In genomic region chr7:45890902-45891461, GRCh38 we compare ENCODE assay signal across 8 cellular contexts. TPM values are rescaled to one million over a fixed set of nuclear protein-coding genes. Genes with fewer than 3 reads are reported as not detected.
DNase-seq lines count a peak whose midpoint lies in the region; ATAC-seq and TF ChIP-seq lines count a peak whose summit lies in the region.

No MANE protein-coding gene starts in this region.

- no peak overlapping the region for H3K4me3 Mint-ChIP-seq in CD8-positive, alpha-beta T cell

- no peaks in the 10 kb centered on the region for H3K4me1 ChIP-seq in CD8-positive, alpha-beta T cell (ENCODE audit: insufficient read depth, low read length)
- H3K4me1 ChIP-seq in HEK293 (ENCODE audit: control insufficient read depth, insufficient read depth, low read length) (no peaks in the 10 kb centered on the region), foreskin keratinocyte (no peaks in the 10 kb centered on the region), tibial artery (peaks cover 0 to 12% (median 10%) of the 10 kb centered on the region in 4 donors)

- CTCF ChIA-PET in CD8-positive, alpha-beta T cell (lab: Charles Lee) = interaction anchor here (0.7 to 1.2 kb wide), 3 partner anchors 15 to 1291 kb away, joined by 3 to 4 read pairs (median 3); no protein-coding TSS in a partner anchor
- CTCF ChIA-PET in HEK293 (lab: Yijun Ruan, JAX) = interaction anchor here (0.5 to 1.9 kb wide), 16 partner anchors 9 to 1773 kb away, joined by 3 to 15 read pairs (median 4); partner anchors contain the start of gene IGFBP3

- H3K9me3 ChIP-seq in CD8-positive, alpha-beta T cell (ENCODE audit: low read length) = no peaks in the 10 kb centered on the region
- H3K9me3 ChIP-seq in HEK293 (ENCODE audit: control insufficient read depth, insufficient read depth, low read depth, low read length) (no peaks in the 10 kb centered on the region), tibial artery (no peaks in the 10 kb centered on the region)

- no peak overlapping the region for H3K4me3 ChIP-seq in CD8-positive, alpha-beta T cell (ENCODE audit: low read depth, low read length)
- no peak overlapping the region for H3K4me3 ChIP-seq in HEK293 (ENCODE audit: low read depth, low read length)
- H3K4me3 ChIP-seq in tibial artery = no peak overlapping the region

- DNase-seq in CD8-positive, alpha-beta T cell = no peak
- DNase-seq in SK-N-DZ (ENCODE audit: low spot score) (peak; percentile 44), foreskin keratinocyte (no peak), tibial artery (no peak)

- no peak for ATAC-seq in CD8-positive, alpha-beta T cell
- ATAC-seq in foreskin keratinocyte (no peak), HG02763 (IDR thresholded peaks at IDR 0.05; ENCODE audit: unreplicated experiment) (no peak), HG03025 (IDR thresholded peaks at IDR 0.05; ENCODE audit: low FRiP score, unreplicated experiment) (no peak), GM18868 (IDR thresholded peaks at IDR 0.05; ENCODE audit: unreplicated experiment) (no peak)

- no peak overlapping the region for H3K27ac ChIP-seq in CD8-positive, alpha-beta T cell (ENCODE audit: low read depth, low read length)
- no peak overlapping the region for H3K27ac ChIP-seq in HEK293 (ENCODE audit: extremely low read depth, low read depth, low read length)
- H3K27ac ChIP-seq in foreskin keratinocyte = no peak overlapping the region
- no peak overlapping the region for H3K27ac ChIP-seq in tibial artery

- POLR2A ChIA-PET in CD8-positive, alpha-beta T cell (lab: Charles Lee) = no interaction called here
- POLR2A ChIA-PET in HEK293 (lab: Yijun Ruan, JAX) = no interaction called here

- peak; percentile 63 for TF ChIP-seq CTCF in CD8-positive, alpha-beta T cell (IDR thresholded peaks at IDR 0.05)
- TF ChIP-seq CTCF in HEK293 (tag by site-specific recombination; IDR thresholded peaks at IDR 0.05) (no peak), foreskin keratinocyte (conservative IDR thresholded peaks at IDR 0.05) (peak; percentile 84), tibial artery (IDR thresholded peaks at IDR 0.05) (peak; percentile 57 to 67)

- no peaks in the 10 kb centered on the region for H3K9me3 Mint-ChIP-seq in CD8-positive, alpha-beta T cell

- H3K27me3 Mint-ChIP-seq in CD8-positive, alpha-beta T cell (ENCODE audit: low read depth) = peaks cover 56% of the 10 kb centered on the region

- H3K36me3 ChIP-seq in CD8-positive, alpha-beta T cell (ENCODE audit: insufficient read depth, low read length) = no peaks in the 10 kb centered on the region
- H3K36me3 ChIP-seq in HEK293 (ENCODE audit: control insufficient read depth in 2 of 2, insufficient read depth in 1 of 2, low read length in 2 of 2) = no peaks in the 10 kb centered on the region
- H3K36me3 ChIP-seq in tibial artery = no peaks in the 10 kb centered on the region

- peaks cover 10% of the 10 kb centered on the region for H3K27me3 ChIP-seq in CD8-positive, alpha-beta T cell (ENCODE audit: insufficient read depth, low read length)
- H3K27me3 ChIP-seq in foreskin keratinocyte = peaks cover 55% of the 10 kb centered on the region
- peaks cover 0 to 41% of the 10 kb centered on the region in 2 donors for H3K27me3 ChIP-seq in tibial artery

- no peak overlapping the region for H3K27ac Mint-ChIP-seq in CD8-positive, alpha-beta T cell

- intact Hi-C loops in CD8-positive, alpha-beta T cell (cut with DNase I, micrococcal nuclease) = loop anchor here in 1 of 2 experiments (1.0 to 10.0 kb wide), 2 partner anchors 1197 to 1364 kb away; no protein-coding TSS in a partner anchor
- intact Hi-C loops in tibial artery (cut with DNase I; ENCODE audit: low total_unique reads) = no loop called here

- H3K36me3 Mint-ChIP-seq in CD8-positive, alpha-beta T cell = no peaks in the 10 kb centered on the region

- H3K4me1 Mint-ChIP-seq in CD8-positive, alpha-beta T cell (ENCODE audit: low read depth) = peaks cover 3% of the 10 kb centered on the region

TF ChIP-seq in HEK293, 187 proteins besides CTCF, POLR2A, EP300 and RAD21:
- TF ChIP-seq ZNF654 (tag by site-specific recombination; IDR thresholded peaks at IDR 0.05; ENCODE audit: low read depth) (peak; percentile 62), ZNF624 (tag by site-specific recombination; IDR thresholded peaks at IDR 0.05) (no peak)

RNA-seq across cellular contexts. Expression of gene IGFBP1, which starts 2.7 kb away (rescaled TPM):
- total RNA-seq in CD8-positive, alpha-beta T cell = not detected
- not detected in 2 replicates for polyA plus RNA-seq in SK-N-DZ (2014; cell fraction: cytosol; rRNA removed)
- not detected in 2 replicates for polyA plus RNA-seq in SK-N-DZ (2014; cell fraction: nucleus; rRNA removed)
- total RNA-seq in foreskin keratinocyte = not detected in 2 replicates
- not detected in 2 replicates for polyA plus RNA-seq in foreskin keratinocyte

RNA-seq across cellular contexts. Expression of gene CCDC201, which starts 18.1 kb away (rescaled TPM):
- total RNA-seq in CD8-positive, alpha-beta T cell = not detected
- polyA plus RNA-seq in SK-N-DZ (2014; cell fraction: cytosol; rRNA removed) = not detected in 2 replicates
- not detected in 2 replicates for polyA plus RNA-seq in SK-N-DZ (2014; cell fraction: nucleus; rRNA removed)
- not detected in 2 replicates for total RNA-seq in foreskin keratinocyte
- polyA plus RNA-seq in foreskin keratinocyte = not detected in 2 replicates

RNA-seq across cellular contexts. Expression of gene IGFBP3, which starts 30.1 kb away (rescaled TPM):
- 1 to 10 TPM; 3.9 to 4.2 TPM for total RNA-seq in CD8-positive, alpha-beta T cell
- 5.6 and 7.5 TPM in 2 replicates for polyA plus RNA-seq in SK-N-DZ (2014; cell fraction: cytosol; rRNA removed)
- polyA plus RNA-seq in SK-N-DZ (2014; cell fraction: nucleus; rRNA removed) = 3.9 and 7.3 TPM in 2 replicates
- 0.58 and 0.63 TPM in 2 replicates for total RNA-seq in foreskin keratinocyte
- polyA plus RNA-seq in foreskin keratinocyte = 0.58 and 0.64 TPM in 2 replicates
